Comparison of ENCODE assay signal across 22 cellular contexts in genomic region chr7:37085600-37085999, GRCh38.
DNase-seq lines count a peak whose midpoint lies in the region; ATAC-seq, FAIRE-seq and TF ChIP-seq lines count a peak whose summit lies in the region.
"Had no signal": no experiment of that assay in that cellular context is flagged by ENCODE, and none has a peak within 500 bp of the region (broad histone marks: within the 10 kb centered on the region; RNA-seq: fewer than 3 reads in every experiment).

No MANE protein-coding gene starts in this region.

- H3K9me2 ChIP-seq in HCT116 (ENCODE audit: insufficient read depth) = no peaks in the 10 kb centered on the region

- H3K9me3 ChIP-seq in HCT116 (ENCODE audit: control insufficient read depth in 1 of 2, insufficient read depth in 1 of 2, low read depth in 1 of 2, low read length in 2 of 2) (no peaks in the 10 kb centered on the region), K562 (replicated peaks; ENCODE audit: control insufficient read depth, insufficient read depth, low read depth, low read length) (no peaks in the 10 kb centered on the region)
- H3K9me3 ChIP-seq: A549, MG63 had no signal

- no peaks in the 10 kb centered on the region for H3K27me3 Mint-ChIP-seq in activated naive CD4-positive, alpha-beta T cell treated with anti-CD3 and anti-CD28 coated beads, Interleukin-2, amount 50 U/mL, for 24 hours
- H3K27me3 Mint-ChIP-seq: B cell had no signal

- H3K4me3 Mint-ChIP-seq in activated naive CD4-positive, alpha-beta T cell treated with anti-CD3 and anti-CD28 coated beads, Interleukin-2, amount 50 U/mL, for 24 hours = no peak overlapping the region
- H3K4me3 Mint-ChIP-seq in stimulated activated effector memory CD8-positive, alpha-beta T cell treated with anti-CD3 and anti-CD28 coated beads, Interleukin-12 subunit alpha, Interleukin-12 subunit beta, amount 100 ng/mL, for 72 hours = no peak overlapping the region
- H3K4me3 Mint-ChIP-seq: B cell, CD14-positive monocyte, HFFc6 had no signal

- H3K9me1 ChIP-seq in K562 (ENCODE audit: control insufficient read depth, insufficient read depth, low read length) = no peaks in the 10 kb centered on the region

- RAD21 ChIA-PET in HCT116 (lab: Charles Lee; ENCODE audit: low non-redundant PET in 1 of 2, low total read pairs in 2 of 2, uncharacterized antibody in 2 of 2, unreplicated experiment in 2 of 2) = no interaction called here

- WGBS in K562 (ENCODE audit: insufficient coverage, low coverage, missing lambda C conversion rate) = 5% methylated on average over 5 of the region's 5 CpGs

- no peak for TF ChIP-seq CTCF in HCT116 (IDR thresholded peaks at IDR 0.05 in 2 of 3, conservative IDR thresholded peaks at IDR 0.05 in 1 of 3; ENCODE audit: borderline replicate concordance in 1 of 3, insufficient read depth in 1 of 3, low read depth in 2 of 3, low read length in 2 of 3)
- no peak for TF ChIP-seq CTCF in K562 (IDR thresholded peaks at IDR 0.05 in 2 of 3, conservative IDR thresholded peaks at IDR 0.05 in 1 of 3; ENCODE audit: insufficient read depth in 2 of 3, low read depth in 1 of 3, low read length in 3 of 3)

- H3K79me2 ChIP-seq in HCT116 (ENCODE audit: insufficient read depth, low read length) (no peaks in the 10 kb centered on the region), K562 (ENCODE audit: control insufficient read depth, insufficient read depth, low read length) (no peaks in the 10 kb centered on the region)

- peaks cover 37% of the 10 kb centered on the region for H3K36me3 Mint-ChIP-seq in activated naive CD4-positive, alpha-beta T cell treated with anti-CD3 and anti-CD28 coated beads, Interleukin-2, amount 50 U/mL, for 24 hours
- H3K36me3 Mint-ChIP-seq in stimulated activated effector memory CD8-positive, alpha-beta T cell treated with anti-CD3 and anti-CD28 coated beads, Interleukin-12 subunit alpha, Interleukin-12 subunit beta, amount 100 ng/mL, for 72 hours = peaks cover 28% of the 10 kb centered on the region

- H3K4me2 ChIP-seq in HCT116 (ENCODE audit: low read length) = no peak overlapping the region
- H3K4me2 ChIP-seq in K562 (ENCODE audit: insufficient read depth, low read length) = no peak overlapping the region
- H3K4me2 ChIP-seq: A549 had no signal

- TF ChIP-seq EP300 in K562 (IDR thresholded peaks at IDR 0.05; ENCODE audit: low read length) = no peak

- H3K9me3 Mint-ChIP-seq in activated naive CD4-positive, alpha-beta T cell treated with anti-CD3 and anti-CD28 coated beads, Interleukin-2, amount 50 U/mL, for 24 hours = no peaks in the 10 kb centered on the region
- no peaks in the 10 kb centered on the region for H3K9me3 Mint-ChIP-seq in stimulated activated effector memory CD8-positive, alpha-beta T cell treated with anti-CD3 and anti-CD28 coated beads, Interleukin-12 subunit alpha, Interleukin-12 subunit beta, amount 100 ng/mL, for 72 hours
- H3K9me3 Mint-ChIP-seq: CD14-positive monocyte had no signal

- H3K27ac ChIP-seq in HCT116 (ENCODE audit: low read depth, low read length) (no peak overlapping the region), K562 (ENCODE audit: extremely low read depth, low read depth, low read length) (no peak overlapping the region)
- H3K27ac ChIP-seq: A549 had no signal

- BruUV-seq in HCT116 (replicated peaks; lab: Mats Ljungman, UMichigan) = no TSS peak
- BruUV-seq in K562 (replicated peaks; lab: Mats Ljungman, UMichigan) = no TSS peak

- H3K27ac Mint-ChIP-seq in activated naive CD4-positive, alpha-beta T cell treated with anti-CD3 and anti-CD28 coated beads, Interleukin-2, amount 50 U/mL, for 24 hours = peak overlapping the region; percentile 8
- H3K27ac Mint-ChIP-seq in stimulated activated effector memory CD8-positive, alpha-beta T cell treated with anti-CD3 and anti-CD28 coated beads, Interleukin-12 subunit alpha, Interleukin-12 subunit beta, amount 100 ng/mL, for 72 hours = peak overlapping the region; percentile 40
- H3K27ac Mint-ChIP-seq: B cell, HFFc6 had no signal

- TF ChIP-seq RAD21 in HCT116 (IDR thresholded peaks at IDR 0.05; ENCODE audit: low read depth) (no peak), K562 (CRISPR knock-in tag; conservative IDR thresholded peaks at IDR 0.05 in 1 of 2, IDR thresholded peaks at IDR 0.05 in 1 of 2) (no peak)

- H3K36me3 ChIP-seq in HCT116 (ENCODE audit: control insufficient read depth in 1 of 2, insufficient read depth in 2 of 2, low read length in 2 of 2) (no peaks in the 10 kb centered on the region), K562 (ENCODE audit: control insufficient read depth, insufficient read depth, low read length) (no peaks in the 10 kb centered on the region)
- H3K36me3 ChIP-seq: MG63 had no signal

- H2AFZ ChIP-seq in HCT116 (ENCODE audit: low read depth, low read length, poor library complexity, severe bottlenecking) = no peak overlapping the region
- no peak overlapping the region for H2AFZ ChIP-seq in K562 (ENCODE audit: low read depth, low read length)

- H3K4me3 ChIP-seq in HCT116 (replicated peaks in 1 of 2; ENCODE audit: low read depth in 1 of 2, low read length in 2 of 2) (no peak overlapping the region), K562 (no peak overlapping the region)
- H3K4me3 ChIP-seq: A549, MG63 had no signal

- ATAC-seq in HCT116 (no peak), K562 (no peak)
- ATAC-seq in stimulated activated effector memory CD8-positive, alpha-beta T cell treated with anti-CD3 and anti-CD28 coated beads, Interleukin-12 subunit alpha, Interleukin-12 subunit beta, amount 100 ng/mL, for 72 hours = no peak
- ATAC-seq: A549, Right ventricle myocardium inferior had no signal

- intact Hi-C loops in HCT116 (cut with micrococcal nuclease) (no loop called here), K562 (cut with micrococcal nuclease) (no loop called here)

- no peak for DNase-seq in activated naive CD4-positive, alpha-beta T cell (lab: John Stamatoyannopoulos, UW)
- no peak for DNase-seq in HCT116 (ENCODE audit: low read depth, low spot score)
- DNase-seq in K562 (ENCODE audit: extremely low read depth in 1 of 4, low spot score in 3 of 4) = no peak
- DNase-seq in stimulated activated effector memory CD8-positive, alpha-beta T cell treated with anti-CD3 and anti-CD28 coated beads, Interleukin-12 subunit alpha, Interleukin-12 subunit beta, amount 100 ng/mL, for 72 hours (ENCODE audit: low spot score in 2 of 2) = no peak
- DNase-seq in T-helper 1 cell = no peak
- DNase-seq in SIG-M5 treated with dmso at 0.1 percent for 504 hours (lab: John Stamatoyannopoulos, UW; ENCODE audit: unreplicated experiment) = no peak
- DNase-seq: DMS79, H7, HFFc6, MG63, NCI-H1417 treated with DMSO at 0.1 percent for 48 hours, NCI-H187 treated with DMSO at 0.1 percent for 48 hours, NCI-H2107, NCI-H446 treated with DMSO at 0.1 percent for 48 hours, NCI-H526 treated with DMSO at 0.1 percent for 48 hours, OCI-M1 had no signal

- H3K4me1 ChIP-seq in HCT116 (ENCODE audit: control insufficient read depth in 1 of 2, insufficient read depth in 2 of 2, low read length in 2 of 2) (peaks cover 0 to 11% of the 10 kb centered on the region in 2 experiments; a peak in 2 of 4 replicates), K562 (replicated peaks in 1 of 2; ENCODE audit: control insufficient read depth in 2 of 2, insufficient read depth in 2 of 2, low read length in 2 of 2) (no peaks in the 10 kb centered on the region)

- POLR2A ChIA-PET in HCT116 (lab: Charles Lee) (no interaction called here), K562 (lab: Yijun Ruan, JAX) (no interaction called here)

- no peaks in the 10 kb centered on the region for H4K20me1 ChIP-seq in HCT116 (ENCODE audit: insufficient read depth)
- no peaks in the 10 kb centered on the region for H4K20me1 ChIP-seq in K562 (replicated peaks; ENCODE audit: control insufficient read depth, insufficient read depth, low read length)

- no peaks in the 10 kb centered on the region for H3K27me3 ChIP-seq in HCT116 (ENCODE audit: insufficient read depth, low read length)
- H3K27me3 ChIP-seq in K562 (ENCODE audit: control insufficient read depth in 2 of 2, insufficient read depth in 2 of 2, low read length in 2 of 2) = no peaks in the 10 kb centered on the region
- H3K27me3 ChIP-seq: MG63 had no signal

- in situ Hi-C loops in K562 (cut with MboI) = no loop called here

- H3K9ac ChIP-seq in HCT116 (ENCODE audit: low read length) (no peak overlapping the region), K562 (ENCODE audit: insufficient read depth in 1 of 2, low read depth in 2 of 2, low read length in 2 of 2) (no peak overlapping the region)

- peaks cover 65% of the 10 kb centered on the region for H3K4me1 Mint-ChIP-seq in activated naive CD4-positive, alpha-beta T cell treated with anti-CD3 and anti-CD28 coated beads, Interleukin-2, amount 50 U/mL, for 24 hours
- peaks cover 13% of the 10 kb centered on the region for H3K4me1 Mint-ChIP-seq in stimulated activated effector memory CD8-positive, alpha-beta T cell treated with anti-CD3 and anti-CD28 coated beads, Interleukin-12 subunit alpha, Interleukin-12 subunit beta, amount 100 ng/mL, for 72 hours

- CTCF ChIA-PET in HCT116 (lab: Charles Lee) = no interaction called here
- CTCF ChIA-PET in K562 (lab: Yijun Ruan, JAX; ENCODE audit: low intra/inter-chr PET ratio) = no interaction called here

- FAIRE-seq in K562 (lab: Jason Lieb, UNC) = no peak
- FAIRE-seq: A549, RCC 7860 had no signal

- TF ChIP-seq POLR2A in HCT116 (IDR thresholded peaks at IDR 0.05; ENCODE audit: borderline replicate concordance, extremely low read depth, insufficient read depth, insufficient read length) (no peak), K562 (conservative IDR thresholded peaks at IDR 0.05) (no peak)

TF ChIP-seq in HCT116, 20 proteins besides CTCF, POLR2A, EP300 and RAD21:
- TF ChIP-seq CBX3 (IDR thresholded peaks at IDR 0.05; ENCODE audit: low read depth) (no peak), FOSL1 (IDR thresholded peaks at IDR 0.05; ENCODE audit: low read depth) (0 out of 2 replicates have a peak, but pooled peaks have one; percentile 26)
